21 cellular contexts compared by ENCODE assay signal in the genomic region with DNA sequence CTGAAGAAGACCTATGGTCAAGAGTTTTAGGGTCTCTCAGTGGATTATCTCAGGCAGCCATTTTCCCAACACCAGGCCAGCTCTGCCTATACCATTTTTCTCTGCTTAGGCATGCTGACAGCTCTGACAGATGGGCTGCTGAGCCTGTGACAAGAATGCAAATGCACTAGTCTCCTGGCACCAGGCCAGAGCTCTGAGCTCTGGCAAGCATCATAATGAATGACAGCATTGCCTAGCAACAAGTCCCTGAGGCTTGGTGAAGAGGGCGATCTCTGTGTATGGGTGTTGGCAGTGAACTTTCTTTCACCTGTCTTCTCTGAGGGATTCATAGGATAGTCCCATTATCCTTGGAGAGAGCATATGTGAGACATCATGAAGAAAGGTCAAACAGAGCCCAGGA.
DNase-seq lines count a peak whose midpoint lies in the region; ATAC-seq and TF ChIP-seq lines count a peak whose summit lies in the region.
"Had no signal": no experiment of that assay in that cellular context is flagged by ENCODE, and none has a peak within 500 bp of the region (broad histone marks: within the 10 kb centered on the region; RNA-seq: fewer than 3 reads in every experiment).

No MANE protein-coding gene starts in this region.

- no peak overlapping the region for H2AFZ ChIP-seq in neuronal stem cell (ENCODE audit: low read length)

- H3K27me3 ChIP-seq in RWPE2 (ENCODE audit: insufficient read depth, poor library complexity, severe bottlenecking) = no peaks in the 10 kb centered on the region
- no peaks in the 10 kb centered on the region for H3K27me3 ChIP-seq in thyroid gland
- H3K27me3 ChIP-seq in neuronal stem cell (ENCODE audit: control insufficient read depth in 3 of 3, insufficient read depth in 3 of 3, low read depth in 1 of 3, low read length in 3 of 3) = no peaks in the 10 kb centered on the region

- H2AK5ac ChIP-seq in neuronal stem cell (ENCODE audit: low read depth, low read length) = no peak overlapping the region

- H3K4me3 ChIP-seq in RWPE2 (ENCODE audit: severe bottlenecking) (no peak overlapping the region), thyroid gland (replicated peaks in 1 of 3) (no peak overlapping the region), neuronal stem cell (ENCODE audit: low read length in 2 of 2) (no peak overlapping the region)
- H3K4me3 ChIP-seq: lung had no signal

- H3K79me1 ChIP-seq in neuronal stem cell (ENCODE audit: low read depth, low read length) = no peaks in the 10 kb centered on the region

- H3K23ac ChIP-seq in neuronal stem cell (ENCODE audit: low read depth, low read length, poor library complexity) = no peak overlapping the region

- H2BK5ac ChIP-seq in neuronal stem cell (ENCODE audit: low read length) = no peak overlapping the region

- H3K27ac ChIP-seq in RWPE2 (ENCODE audit: poor library complexity, severe bottlenecking) (no peak overlapping the region), thyroid gland (no peak overlapping the region), neuronal stem cell (replicated peaks; ENCODE audit: low read length) (no peak overlapping the region)

- no peak overlapping the region for H3K4me2 ChIP-seq in neuronal stem cell (ENCODE audit: insufficient read depth, low read length, poor library complexity, severe bottlenecking)

- ATAC-seq in Right ventricle myocardium inferior (peak; percentile 84), RWPE2 (ENCODE audit: low read depth) (peak; percentile 29; the same call in 1 of the 3 replicates), left ventricle myocardium superior (peak; percentile 97), GM21515 (IDR thresholded peaks at IDR 0.05; ENCODE audit: unreplicated experiment) (no peak)
- ATAC-seq: activated CD8-positive, alpha-beta memory T cell treated with anti-CD3 and anti-CD28 coated beads, Interleukin-2, amount 10 ng/mL, durations not matched to agents 7 days and 5 days; T-cell had no signal

- intact Hi-C loops in Right ventricle myocardium inferior (cut with DNase I) = no loop called here
- intact Hi-C loops in cardiac septum (cut with DNase I) = no loop called here
- intact Hi-C loops in left ventricle myocardium superior (cut with micrococcal nuclease) = no loop called here
- intact Hi-C loops in thyroid gland (cut with DNase I) = no loop called here

- H2BK15ac ChIP-seq in neuronal stem cell (ENCODE audit: low read length) = no peak overlapping the region

- H3K36me3 ChIP-seq in RWPE2 (ENCODE audit: low read depth) (no peaks in the 10 kb centered on the region), thyroid gland (no peaks in the 10 kb centered on the region), neuronal stem cell (replicated peaks in 1 of 2; ENCODE audit: control insufficient read depth in 2 of 2, insufficient read depth in 2 of 2, low read length in 2 of 2) (no peaks in the 10 kb centered on the region)

- in situ Hi-C loops in GM13976 (cut with MboI; ENCODE audit: low sequenced_read_pairs, unreplicated experiment) = no loop called here

- no peak overlapping the region for H3K9ac ChIP-seq in neuronal stem cell (ENCODE audit: low read depth, low read length, poor library complexity)

- H3K4ac ChIP-seq in neuronal stem cell (ENCODE audit: low read length) = no peak overlapping the region

- H3K4me1 ChIP-seq in RWPE2 (ENCODE audit: insufficient read depth, poor library complexity, severe bottlenecking) (no peaks in the 10 kb centered on the region), thyroid gland (no peaks in the 10 kb centered on the region), neuronal stem cell (ENCODE audit: control insufficient read depth in 2 of 2, insufficient read depth in 1 of 2, low read depth in 1 of 2, low read length in 2 of 2) (no peaks in the 10 kb centered on the region)

- WGBS in thyroid gland, 2 donors = 60 to 83% methylated on average over 1 of the region's 1 CpG
- no CpG with 5 or more reads among the region's 1 CpG for WGBS in neuronal stem cell (ENCODE audit: extremely low coverage in 2 of 2, insufficient read length in 2 of 2, insufficient replicate concordance in 1 of 2), 2 donors

- H3K9me3 ChIP-seq in RWPE2 (ENCODE audit: severe bottlenecking) (no peaks in the 10 kb centered on the region), thyroid gland (no peaks in the 10 kb centered on the region), neuronal stem cell (replicated peaks in 1 of 2; ENCODE audit: control insufficient read depth in 2 of 2, insufficient read depth in 1 of 2, low read depth in 1 of 2, low read length in 2 of 2) (peaks cover 0 to 3% of the 10 kb centered on the region in 2 donors)

- H4K91ac ChIP-seq in neuronal stem cell (ENCODE audit: low read depth, low read length, poor library complexity) = no peak overlapping the region

- no peak overlapping the region for H3K18ac ChIP-seq in neuronal stem cell (ENCODE audit: low read length)

- no peak for TF ChIP-seq CTCF in RWPE2 (IDR thresholded peaks at IDR 0.05; ENCODE audit: poor library complexity, severe bottlenecking)
- no peak for TF ChIP-seq CTCF in thyroid gland (IDR thresholded peaks at IDR 0.05)
- TF ChIP-seq CTCF in GM13976 (IDR thresholded peaks at IDR 0.05; ENCODE audit: borderline replicate concordance, control extremely low read depth, extremely low read depth, insufficient read depth, missing control alignments) = no peak

- H2BK120ac ChIP-seq in neuronal stem cell (ENCODE audit: low read depth, low read length) = no peak overlapping the region

- no peak overlapping the region for H2BK12ac ChIP-seq in neuronal stem cell (ENCODE audit: low read length)

- no peak for TF ChIP-seq POLR2A in thyroid gland (IDR thresholded peaks at IDR 0.05)

- DNase-seq in Right ventricle myocardium inferior (ENCODE audit: missing footprints) = no peak
- no peak for DNase-seq in cardiac septum (ENCODE audit: low spot score)
- DNase-seq in RWPE2 (ENCODE audit: low spot score) = no peak
- DNase-seq in left ventricle myocardium superior = peak; percentile 83
- DNase-seq in thyroid gland = peak; percentile 40 to 44
- no peak for DNase-seq in neuronal stem cell (ENCODE audit: low spot score)
- no peak for DNase-seq in GM13976 (ENCODE audit: low spot score)
- DNase-seq: 8988T; activated CD4-positive, alpha-beta T cell treated with anti-CD3 and anti-CD28 coated beads for 48 hours; activated CD8-positive, alpha-beta memory T cell treated with anti-CD3 and anti-CD28 coated beads, Interleukin-2, amount 10 ng/mL, durations not matched to agents 7 days and 5 days; effector memory CD4-positive, alpha-beta T cell; foreskin melanocyte; kidney; NCI-H2107; NCI-H748 treated with DMSO at 0.1 percent for 48 hours; OCI-M1; SIG-M5; stimulated activated CD8-positive, alpha-beta memory T cell treated with anti-CD3 and anti-CD28 coated beads, Interleukin-4, amount 100 ng/mL, for 48 hours; T-cell had no signal

- H4K8ac ChIP-seq in neuronal stem cell (ENCODE audit: low read depth, low read length) = no peak overlapping the region

- H3K14ac ChIP-seq in neuronal stem cell (ENCODE audit: low read length) = no peak overlapping the region

Comparison
In these comparisons a context has a peak if more than half of its experiments do, and no peak if none do; other contexts are left out.
1. DNase-seq: peak in left ventricle myocardium superior (single experiment) and thyroid gland (2 of 2); none in Right ventricle myocardium inferior (single experiment), cardiac septum (single experiment), RWPE2 (single experiment), neuronal stem cell (single experiment) and GM13976 (single experiment).